ENCODE assay signal across 24 cellular contexts in the genomic region with DNA sequence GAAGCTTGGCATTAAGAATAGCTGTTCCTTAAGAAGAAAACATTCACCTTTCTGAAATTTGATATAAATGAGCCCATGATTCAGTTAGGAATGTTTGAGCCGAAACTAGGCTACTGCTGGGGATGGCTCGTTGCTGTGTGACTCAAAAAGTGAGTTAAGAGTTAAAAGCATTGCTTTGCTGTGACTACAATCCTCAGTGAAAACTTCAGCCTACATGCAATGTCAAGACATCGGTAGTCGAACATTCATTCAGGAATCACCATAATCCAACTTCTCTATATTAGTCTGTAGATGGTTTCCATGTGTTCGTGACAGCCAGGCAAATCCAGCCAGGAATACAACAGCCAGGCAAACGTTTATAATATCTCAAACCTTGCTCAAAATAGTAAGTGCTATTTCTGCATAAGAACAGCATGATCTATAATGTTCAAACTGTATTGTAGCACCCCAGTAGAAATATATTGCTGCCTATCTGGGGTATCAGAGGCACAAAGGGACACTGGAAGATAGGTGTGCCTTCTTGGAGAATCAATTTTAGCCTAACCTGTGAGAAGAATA.
DNase-seq lines count a peak whose midpoint lies in the region; ATAC-seq and TF ChIP-seq lines count a peak whose summit lies in the region.
"Had no signal": no experiment of that assay in that cellular context is flagged by ENCODE, and none has a peak within 500 bp of the region (broad histone marks: within the 10 kb centered on the region; RNA-seq: fewer than 3 reads in every experiment).

No MANE protein-coding gene starts in this region.

- H3K23ac ChIP-seq in trophoblast cell (ENCODE audit: low read length), result no peak overlapping the region

- peak overlapping the region in 7 of 10 donors; percentile 0 to 69 (median 40) for H3K27ac ChIP-seq in heart right ventricle
- peak overlapping the region; percentile 86 for H3K27ac ChIP-seq in trophoblast cell (ENCODE audit: low read depth, low read length)
- H3K27ac ChIP-seq in PC-3 (ENCODE audit: low read length), result no peak overlapping the region
- H3K27ac ChIP-seq: PC-9 had no signal

- no peak overlapping the region for H3K9ac ChIP-seq in trophoblast cell (ENCODE audit: low read length)
- H3K9ac ChIP-seq in PC-3 (ENCODE audit: low read length), result no peak overlapping the region

- H3K27me3 Mint-ChIP-seq in T-helper 17 cell (no peaks in the 10 kb centered on the region), endothelial cell (ENCODE audit: unreplicated experiment) (peaks cover 1% of the 10 kb centered on the region)
- H3K27me3 Mint-ChIP-seq: CD8-positive, alpha-beta memory T cell had no signal

- H3K27ac Mint-ChIP-seq in T-helper 17 cell, result no peak overlapping the region
- H3K27ac Mint-ChIP-seq in endothelial cell (ENCODE audit: unreplicated experiment), result no peak overlapping the region
- H3K27ac Mint-ChIP-seq: CD14-positive monocyte; CD8-positive, alpha-beta memory T cell; GM23338; H9 had no signal

- CTCF ChIA-PET in PC-3 (lab: Charles Lee), result no interaction called here

- no peak overlapping the region for H4K12ac ChIP-seq in trophoblast cell (ENCODE audit: low read depth, low read length)

- POLR2A ChIA-PET in PC-3 (lab: Charles Lee; ENCODE audit: unreplicated experiment), result no interaction called here

- H3F3A ChIP-seq in PC-3 (ENCODE audit: low read length, unreplicated experiment), result no peaks in the 10 kb centered on the region

- peak overlapping the region; percentile 71 for H2BK12ac ChIP-seq in trophoblast cell (ENCODE audit: low read length)

- no peak overlapping the region for H3K14ac ChIP-seq in trophoblast cell (ENCODE audit: low read length)

- no peak overlapping the region for H3K18ac ChIP-seq in trophoblast cell (ENCODE audit: low read length)

- H2AFZ ChIP-seq in trophoblast cell (ENCODE audit: insufficient read depth, low read length, poor library complexity) (no peak overlapping the region), PC-3 (ENCODE audit: low read length) (no peak overlapping the region)
- H2AFZ ChIP-seq: GM23338, PC-9 had no signal

- peak in 4 of 8 donors; percentile 45 to 84 (median 64) for ATAC-seq in heart right ventricle
- no peak for ATAC-seq in Right ventricle myocardium inferior
- ATAC-seq in T-helper 17 cell, result no peak
- ATAC-seq in PC-3, result no peak
- ATAC-seq: GM23338 had no signal

- no peak overlapping the region for H2AK5ac ChIP-seq in trophoblast cell (ENCODE audit: low read length)

- no TSS peak for BruUV-seq in PC-3 (replicated peaks; lab: Mats Ljungman, UMichigan)

- H3K36me3 Mint-ChIP-seq in T-helper 17 cell (ENCODE audit: low read depth) (no peaks in the 10 kb centered on the region), endothelial cell (ENCODE audit: low read depth, unreplicated experiment) (no peaks in the 10 kb centered on the region)
- H3K36me3 Mint-ChIP-seq: CD14-positive monocyte; CD8-positive, alpha-beta memory T cell had no signal

- H2BK5ac ChIP-seq in trophoblast cell (ENCODE audit: low read depth, low read length, poor library complexity), result peak overlapping the region; percentile 6

- H3K4me1 ChIP-seq in heart right ventricle, result peaks cover 0 to 24% (median 0%) of the 10 kb centered on the region in 9 donors
- H3K4me1 ChIP-seq in trophoblast cell (ENCODE audit: control insufficient read depth in 1 of 2, insufficient read depth in 2 of 2, low read length in 2 of 2), result peaks cover 0 to 3% of the 10 kb centered on the region in 2 experiments
- H3K4me1 ChIP-seq in PC-3 (ENCODE audit: insufficient read depth, low read length), result no peaks in the 10 kb centered on the region
- H3K4me1 ChIP-seq: BE2C had no signal

- no peaks in the 10 kb centered on the region for H3K9me2 ChIP-seq in PC-3 (replicated peaks; ENCODE audit: low read length)

- whole genome bisulfite sequencing in heart right ventricle, 2 donors, result 32 to 33% methylated on average over 6 of the region's 6 CpGs
- WGBS in trophoblast cell (ENCODE audit: extremely low coverage, insufficient coverage, insufficient read length), result no CpG with 5 or more reads among the region's 6 CpGs

- H3K4ac ChIP-seq in trophoblast cell (ENCODE audit: low read depth, low read length), result no peak overlapping the region

- peak overlapping the region; percentile 28 for H4K91ac ChIP-seq in trophoblast cell (ENCODE audit: low read depth, low read length)

- H3K79me2 ChIP-seq in trophoblast cell (ENCODE audit: control insufficient read depth, insufficient read depth, low read length, poor library complexity) (peaks cover 1% of the 10 kb centered on the region), PC-3 (ENCODE audit: low read length) (no peaks in the 10 kb centered on the region)

- no peak overlapping the region for H2BK120ac ChIP-seq in trophoblast cell (ENCODE audit: insufficient read depth, low read length, poor library complexity)

- H4K8ac ChIP-seq in trophoblast cell (ENCODE audit: low read depth, low read length), result no peak overlapping the region

- H3K4me1 Mint-ChIP-seq in T-helper 17 cell, result no peaks in the 10 kb centered on the region
- peaks cover 3% of the 10 kb centered on the region for H3K4me1 Mint-ChIP-seq in endothelial cell (ENCODE audit: unreplicated experiment)
- H3K4me1 Mint-ChIP-seq: CD14-positive monocyte; CD8-positive, alpha-beta memory T cell; GM23338; H9 had no signal

- DNase-seq in heart right ventricle (no peak), Right ventricle myocardium inferior (ENCODE audit: missing footprints) (no peak), Ammon's horn (ENCODE audit: low spot score) (peak; percentile 4), astrocyte of the hippocampus (ENCODE audit: low read depth, low spot score) (peak; percentile 34), trophoblast cell (no peak), T-helper 17 cell (no peak), endothelial cell (ENCODE audit: low spot score) (no peak), PC-3 (no peak)
- DNase-seq: BE2C; CD8-positive, alpha-beta memory T cell; DMS153; DND-41; H9; KBM-7; MM.1S; NCI-H2029; NCI-H446; NCI-H524 treated with DMSO at 0.1 percent for 48 hours; NCI-H774; NK-92 treated with Interleukin-12 subunit alpha and Interleukin-12 subunit beta, amount 100 ng/mL, for 24 hours; PC-9; SHP77 treated with DMSO at 0.1 percent for 48 hours had no signal

- TF ChIP-seq CTCF in heart right ventricle (IDR thresholded peaks at IDR 0.05) (no peak), endothelial cell (IDR thresholded peaks at IDR 0.05; ENCODE audit: unreplicated experiment) (no peak), PC-3 (conservative IDR thresholded peaks at IDR 0.05; ENCODE audit: low read depth, low read length) (no peak)

- H3K36me3 ChIP-seq in heart right ventricle (no peaks in the 10 kb centered on the region), trophoblast cell (ENCODE audit: control insufficient read depth in 1 of 2, insufficient read depth in 2 of 2, low read length in 2 of 2) (no peaks in the 10 kb centered on the region), PC-3 (ENCODE audit: low read depth, low read length) (no peaks in the 10 kb centered on the region)
- H3K36me3 ChIP-seq: BE2C had no signal

- H3K4me3 Mint-ChIP-seq in T-helper 17 cell (no peak overlapping the region), endothelial cell (ENCODE audit: unreplicated experiment) (no peak overlapping the region)
- H3K4me3 Mint-ChIP-seq: CD14-positive monocyte; CD8-positive, alpha-beta memory T cell; GM23338; H9 had no signal

- no peaks in the 10 kb centered on the region for H3K9me3 Mint-ChIP-seq in endothelial cell (ENCODE audit: unreplicated experiment)
- H3K9me3 Mint-ChIP-seq: GM23338 had no signal

- H3K4me3 ChIP-seq in heart right ventricle, result no peak overlapping the region
- H3K4me3 ChIP-seq in trophoblast cell (ENCODE audit: low read depth, low read length), result no peak overlapping the region
- no peak overlapping the region for H3K4me3 ChIP-seq in PC-3 (ENCODE audit: low read length)
- H3K4me3 ChIP-seq: GM23338, PC-9 had no signal

- no peak overlapping the region for H3K4me2 ChIP-seq in trophoblast cell (ENCODE audit: low read length)
- no peak overlapping the region for H3K4me2 ChIP-seq in PC-3 (ENCODE audit: low read length)
- H3K4me2 ChIP-seq: GM23338, PC-9 had no signal

- no peaks in the 10 kb centered on the region for H3K27me3 ChIP-seq in heart right ventricle
- H3K27me3 ChIP-seq in trophoblast cell (ENCODE audit: insufficient read depth, low read length), result no peaks in the 10 kb centered on the region
- no peaks in the 10 kb centered on the region for H3K27me3 ChIP-seq in PC-3 (ENCODE audit: low read length)
- H3K27me3 ChIP-seq: BE2C had no signal

- H3K9me3 ChIP-seq in heart right ventricle (peaks cover 0 to 21% (median 0%) of the 10 kb centered on the region in 11 donors), trophoblast cell (ENCODE audit: insufficient read depth, low read depth, low read length) (no peaks in the 10 kb centered on the region), T-helper 17 cell (ENCODE audit: control insufficient read depth, low read length, poor library complexity, severe bottlenecking) (no peaks in the 10 kb centered on the region), PC-3 (ENCODE audit: low read length) (0 out of 2 replicates have a peak, but pooled peaks cover 4% of the 10 kb centered on the region)
- H3K9me3 ChIP-seq: BE2C had no signal

- no peaks in the 10 kb centered on the region for H4K20me1 ChIP-seq in PC-3 (ENCODE audit: low read length)

- intact Hi-C loops in heart right ventricle (cut with DNase I), result no loop called here
- intact Hi-C loops in Right ventricle myocardium inferior (cut with DNase I), result no loop called here
- intact Hi-C loops in PC-3 (cut with micrococcal nuclease), result no loop called here

- H3K79me1 ChIP-seq in trophoblast cell (ENCODE audit: low read length), result peaks cover 2% of the 10 kb centered on the region

Comparison
In these comparisons a context has a peak if more than half of its experiments do, and no peak if none do; other contexts are left out.
1. DNase-seq: peak in Ammon's horn (single experiment) and astrocyte of the hippocampus (single experiment); none in heart right ventricle (0 of 2), Right ventricle myocardium inferior (single experiment), trophoblast cell (0 of 2), T-helper 17 cell (0 of 3), endothelial cell (single experiment) and PC-3 (single experiment).